Comparison of ENCODE assay signal across 1 cellular context in the genomic region with DNA sequence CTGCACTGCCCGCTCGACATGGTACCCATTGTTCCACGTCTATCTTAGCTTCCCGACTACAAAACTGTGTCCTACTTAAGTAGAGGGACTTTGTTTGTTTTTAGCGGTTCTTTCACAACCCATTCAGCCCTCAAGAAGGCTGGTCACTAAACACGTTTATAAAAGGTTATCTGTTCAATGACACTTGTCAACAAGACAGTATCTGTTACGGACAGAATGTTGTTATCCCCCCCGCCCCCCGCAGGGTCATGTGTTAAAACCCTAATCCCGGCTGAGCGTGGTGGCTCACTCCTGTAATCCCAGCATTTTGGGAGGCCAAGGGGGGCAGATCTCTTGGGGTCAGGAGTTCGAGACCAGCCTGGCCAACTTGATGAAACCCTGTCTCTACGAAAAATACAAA.
TF ChIP-seq lines count a peak whose summit lies in the region.

No MANE protein-coding gene starts in this region.

TF ChIP-seq in HepG2, 621 proteins besides CTCF, POLR2A, EP300 and RAD21:
- TF ChIP-seq ZNF615 (CRISPR knock-in tag; IDR thresholded peaks at IDR 0.05; ENCODE audit: borderline replicate concordance) (no peak), TBX2 (CRISPR knock-in tag; IDR thresholded peaks at IDR 0.05; ENCODE audit: borderline replicate concordance) (0 out of 2 replicates have a peak, but pooled peaks have one; percentile 18)
